Comparison of ENCODE assay signal across 31 cellular contexts in genomic region chr9:68755752-68756151, GRCh38. TPM values are rescaled to one million over a fixed set of nuclear protein-coding genes. Genes with fewer than 3 reads are reported as not detected.
A peak's percentile ranks its signal among the peaks of the same experiment; 100 is the strongest.
DNase-seq lines count a peak whose midpoint lies in the region; ATAC-seq, FAIRE-seq and TF ChIP-seq lines count a peak whose summit lies in the region.
"Had no signal": no experiment of that assay in that cellular context is flagged by ENCODE, and none has a peak within 500 bp of the region (broad histone marks: within the 10 kb centered on the region; RNA-seq: fewer than 3 reads in every experiment).

No MANE protein-coding gene starts in this region.

- peak; percentile 50 for FAIRE-seq in HepG2 (lab: Jason Lieb, UNC)

- no peak for TF ChIP-seq RAD21 in HepG2 (CRISPR knock-in tag; IDR thresholded peaks at IDR 0.05)

- BruUV-seq in HepG2 (replicated peaks; lab: Mats Ljungman, UMichigan), result no TSS peak

- DNase-seq in HepG2 (ENCODE audit: low spot score) (peak; percentile 40), right lobe of liver (no peak), endodermal cell (no peak), nephron progenitor cell (no peak), SHP77 (lab: John Stamatoyannopoulos, UW) (no peak), foreskin keratinocyte (no peak)
- DNase-seq in activated CD4-positive, alpha-beta T cell treated with anti-CD3 and anti-CD28 coated beads, Interleukin-2, amount 10 ng/mL, durations not matched to agents 24 days and 14 days, result no peak
- DNase-seq: 8988T; ACHN; BE2C; CD8-positive, alpha-beta memory T cell; DMS 273 treated with DMSO at 0.1 percent for 48 hours; DMS79; EL; GDM1; GOT3; NCI-H1048; NCI-H1417; NCI-H1694 treated with DMSO at 0.1 percent for 48 hours; NCI-H2081; NCI-H2171 treated with DMSO at 0.1 percent for 48 hours; NCI-H345; NCI-H510A treated with DMSO at 0.1 percent for 48 hours; NCI-H748 treated with DMSO at 0.1 percent for 48 hours; PC-9; RPMI8226; SHP77 treated with DMSO at 0.1 percent for 48 hours had no signal

- WGBS in HepG2 (ENCODE audit: low lambda C conversion rate), result 12% methylated on average over 4 of the region's 4 CpGs
- 53% methylated on average over 4 of the region's 4 CpGs for WGBS in right lobe of liver (ENCODE audit: insufficient coverage, low coverage, low lambda C conversion rate, missing lambda C conversion rate)
- 45 to 53% methylated on average over 3 to 4 of the region's 4 CpGs for WGBS in endodermal cell (ENCODE audit: insufficient coverage in 1 of 2, insufficient read length in 1 of 2), 2 experiments

- H3K4me1 ChIP-seq in HepG2 (ENCODE audit: insufficient read depth, low read length) (peaks cover 54% of the 10 kb centered on the region), right lobe of liver (no peaks in the 10 kb centered on the region), endodermal cell (ENCODE audit: control insufficient read depth, insufficient read depth, low read length) (peaks cover 15% of the 10 kb centered on the region), foreskin keratinocyte (no peaks in the 10 kb centered on the region)
- H3K4me1 ChIP-seq: BE2C had no signal

- in situ Hi-C loops in HepG2 (cut with HindIII; ENCODE audit: extremely low pct_ligation_motif_present, low pct_unique_long_range_greater_than_20kb), result no loop called here

- H3K4me2 ChIP-seq in HepG2 (ENCODE audit: low read depth, low read length), result peak overlapping the region; percentile 66
- H3K4me2 ChIP-seq: PC-9 had no signal

- no peaks in the 10 kb centered on the region; a peak in 1 of 5 replicates for H3K36me3 ChIP-seq in HepG2 (replicated peaks in 1 of 2; ENCODE audit: control insufficient read depth in 1 of 2, insufficient read depth in 2 of 2, low read length in 2 of 2)
- H3K36me3 ChIP-seq in right lobe of liver, result no peaks in the 10 kb centered on the region
- H3K36me3 ChIP-seq in endodermal cell (ENCODE audit: control insufficient read depth, insufficient read depth, low read length), result peaks cover 13% of the 10 kb centered on the region
- H3K36me3 ChIP-seq: BE2C had no signal

- CTCF ChIA-PET in HepG2 (lab: Yijun Ruan, JAX; ENCODE audit: low intra/inter-chr PET ratio, low total read pairs), result no interaction called here

- H3K9me3 ChIP-seq in HepG2 (ENCODE audit: low read length), result no peaks in the 10 kb centered on the region
- H3K9me3 ChIP-seq in right lobe of liver, result no peaks in the 10 kb centered on the region
- peaks cover 29% of the 10 kb centered on the region for H3K9me3 ChIP-seq in endodermal cell (ENCODE audit: control insufficient read depth, low read length)
- H3K9me3 ChIP-seq: BE2C had no signal

- H3K9ac ChIP-seq in HepG2 (ENCODE audit: insufficient read depth, low read depth, low read length), result peak overlapping the region; percentile 15; the same call in 1 of the 2 replicates
- peak overlapping the region; percentile 19 for H3K9ac ChIP-seq in endodermal cell (ENCODE audit: extremely low read depth, low read length, poor library complexity, severe bottlenecking)

- H3K4me3 ChIP-seq in HepG2 (replicated peaks in 1 of 3; ENCODE audit: insufficient read depth in 1 of 3, low read depth in 2 of 3, low read length in 3 of 3) (peak overlapping the region in 2 of 3 experiments; percentile 1 to 21; a peak in 2 of 6 replicates), right lobe of liver (no peak overlapping the region), endodermal cell (ENCODE audit: low read length) (peak overlapping the region; percentile 61)
- H3K4me3 ChIP-seq: GM12878, PC-9 had no signal

- H3K4me3 Mint-ChIP-seq in endodermal cell (no peak overlapping the region), nephron progenitor cell (no peak overlapping the region)
- no peak overlapping the region for H3K4me3 Mint-ChIP-seq in activated CD4-positive, alpha-beta T cell treated with anti-CD3 and anti-CD28 coated beads, Interleukin-2, amount 10 ng/mL, durations not matched to agents 24 days and 14 days
- H3K4me3 Mint-ChIP-seq: CD14-positive monocyte; CD8-positive, alpha-beta memory T cell; IgD-negative memory B cell had no signal

- H3K27ac ChIP-seq in HepG2 (ENCODE audit: extremely low read length, insufficient read depth, low read length), result peak overlapping the region; percentile 62
- H3K27ac ChIP-seq in right lobe of liver, result no peak overlapping the region
- H3K27ac ChIP-seq in endodermal cell (ENCODE audit: low read depth, low read length), result no peak overlapping the region
- no peak overlapping the region for H3K27ac ChIP-seq in foreskin keratinocyte
- H3K27ac ChIP-seq: PC-9 had no signal

- TF ChIP-seq POLR2A in HepG2 (IDR thresholded peaks at IDR 0.05; ENCODE audit: insufficient read depth in 1 of 2, low read depth in 2 of 2, low read length in 2 of 2) (no peak), right lobe of liver (IDR thresholded peaks at IDR 0.05) (no peak)

- intact Hi-C loops in HepG2 (cut with micrococcal nuclease; ENCODE audit: unreplicated experiment) (no loop called here), right lobe of liver (cut with DNase I) (no loop called here)
- intact Hi-C loops in activated CD4-positive, alpha-beta T cell treated with anti-CD3 and anti-CD28 coated beads, Interleukin-2, amount 10 ng/mL, durations not matched to agents 24 days and 14 days (cut with micrococcal nuclease), result no loop called here

- POLR2A ChIA-PET in HepG2 (lab: Yijun Ruan, JAX), result interaction anchor here (0.9 kb wide), 3 partner anchors 16 to 51 kb away, joined by 3 read pairs; no protein-coding TSS in a partner anchor

- peaks cover 20% of the 10 kb centered on the region for H3K79me2 ChIP-seq in HepG2 (ENCODE audit: insufficient read depth, low read length)

- H3K4me1 Mint-ChIP-seq in endodermal cell (peaks cover 17% of the 10 kb centered on the region), nephron progenitor cell (peaks cover 20% of the 10 kb centered on the region)
- H3K4me1 Mint-ChIP-seq in activated CD4-positive, alpha-beta T cell treated with anti-CD3 and anti-CD28 coated beads, Interleukin-2, amount 10 ng/mL, durations not matched to agents 24 days and 14 days, result peaks cover 2% of the 10 kb centered on the region
- H3K4me1 Mint-ChIP-seq: CD14-positive monocyte; CD8-positive, alpha-beta memory T cell had no signal

- TF ChIP-seq CTCF in HepG2 (CRISPR knock-in tag; IDR thresholded peaks at IDR 0.05) (no peak), right lobe of liver (IDR thresholded peaks at IDR 0.05) (no peak), endodermal cell (conservative IDR thresholded peaks at IDR 0.05) (no peak), nephron progenitor cell (IDR thresholded peaks at IDR 0.05) (no peak), foreskin keratinocyte (conservative IDR thresholded peaks at IDR 0.05) (no peak)

- no peaks in the 10 kb centered on the region for H4K20me1 ChIP-seq in HepG2 (ENCODE audit: insufficient read depth, low read length)

- H3K27me3 ChIP-seq in HepG2 (ENCODE audit: control insufficient read depth in 1 of 2, insufficient read depth in 2 of 2, low read length in 2 of 2) (no peaks in the 10 kb centered on the region), right lobe of liver (no peaks in the 10 kb centered on the region), endodermal cell (ENCODE audit: control insufficient read depth, insufficient read depth, low read length, poor library complexity, severe bottlenecking) (no peaks in the 10 kb centered on the region), foreskin keratinocyte (peaks cover 7% of the 10 kb centered on the region)

- TF ChIP-seq EP300 in HepG2 (IDR thresholded peaks at IDR 0.05; ENCODE audit: low read depth in 2 of 2, low read length in 2 of 2) (peak in 1 of 2 experiments; percentile 48; a peak in 1 of 4 replicates), HepG2 (CRISPR knock-in tag; IDR thresholded peaks at IDR 0.05; ENCODE audit: borderline replicate concordance) (no peak)

- peak overlapping the region; percentile 62 for H3K27ac Mint-ChIP-seq in endodermal cell
- peak overlapping the region; percentile 7 for H3K27ac Mint-ChIP-seq in nephron progenitor cell
- H3K27ac Mint-ChIP-seq in activated CD4-positive, alpha-beta T cell treated with anti-CD3 and anti-CD28 coated beads, Interleukin-2, amount 10 ng/mL, durations not matched to agents 24 days and 14 days, result no peak overlapping the region
- H3K27ac Mint-ChIP-seq: CD14-positive monocyte; CD8-positive, alpha-beta memory T cell; IgD-negative memory B cell had no signal

- H3K9me3 Mint-ChIP-seq in endodermal cell (peaks cover 9% of the 10 kb centered on the region), nephron progenitor cell (peaks cover 33% of the 10 kb centered on the region)
- peaks cover 11% of the 10 kb centered on the region for H3K9me3 Mint-ChIP-seq in activated CD4-positive, alpha-beta T cell treated with anti-CD3 and anti-CD28 coated beads, Interleukin-2, amount 10 ng/mL, durations not matched to agents 24 days and 14 days

- H3K27me3 Mint-ChIP-seq in endodermal cell (ENCODE audit: insufficient read depth) (no peaks in the 10 kb centered on the region), nephron progenitor cell (ENCODE audit: low read depth, poor library complexity) (no peaks in the 10 kb centered on the region)
- H3K27me3 Mint-ChIP-seq in activated CD4-positive, alpha-beta T cell treated with anti-CD3 and anti-CD28 coated beads, Interleukin-2, amount 10 ng/mL, durations not matched to agents 24 days and 14 days, result peaks cover 18% of the 10 kb centered on the region
- H3K27me3 Mint-ChIP-seq: IgD-negative memory B cell had no signal

- ATAC-seq in HepG2, result peak; percentile 50; the same call in 2 of the 3 replicates
- no peak for ATAC-seq in right lobe of liver
- ATAC-seq in foreskin keratinocyte, result no peak
- ATAC-seq: GM12878, HCT116 had no signal

- H2AFZ ChIP-seq in HepG2 (ENCODE audit: low read length), result peak overlapping the region; percentile 70
- H2AFZ ChIP-seq: PC-9 had no signal

- peaks cover 11% of the 10 kb centered on the region for H3K36me3 Mint-ChIP-seq in endodermal cell (ENCODE audit: low read depth)
- peaks cover 23% of the 10 kb centered on the region for H3K36me3 Mint-ChIP-seq in nephron progenitor cell (ENCODE audit: low read depth)
- H3K36me3 Mint-ChIP-seq in activated CD4-positive, alpha-beta T cell treated with anti-CD3 and anti-CD28 coated beads, Interleukin-2, amount 10 ng/mL, durations not matched to agents 24 days and 14 days (ENCODE audit: low read depth), result peaks cover 2% of the 10 kb centered on the region

RNA-seq across cellular contexts. Expression of gene PIP5K1B, which starts 50.7 kb away (rescaled TPM):
- total RNA-seq in HepG2 (2016; rRNA removed; fragmentation: Illumina TruSeq; extraction: Trizol), result 15.8 and 20.9 TPM in 2 replicates
- 4.8 and 6.0 TPM in 2 replicates for total RNA-seq in HepG2 (2016; cell fraction: cytosol; rRNA removed; fragmentation: Illumina TruSeq; extraction: Trizol; ENCODE audit: low read depth)
- total RNA-seq in HepG2 (2016; cell fraction: insoluble cytoplasmic fraction; rRNA removed; fragmentation: Illumina TruSeq; extraction: Trizol), result 14.6 and 19.9 TPM in 2 replicates
- 15.0 and 15.8 TPM in 2 replicates for total RNA-seq in HepG2 (2016; cell fraction: membrane; rRNA removed; fragmentation: Illumina TruSeq; extraction: Trizol)
- 22.1 and 23.7 TPM in 2 replicates for total RNA-seq in HepG2 (2016; cell fraction: nucleus; rRNA removed; fragmentation: Illumina TruSeq; extraction: Trizol)
- 12.5 and 17.5 TPM in 2 replicates for polyA plus RNA-seq in HepG2 (2011; rRNA removed)
- 8.8 and 10.8 TPM in 2 replicates for polyA plus RNA-seq in HepG2 (2011; cell fraction: cytosol; rRNA removed)
- 7.1 and 7.2 TPM in 2 replicates for polyA plus RNA-seq in HepG2 (2011; cell fraction: nucleus; rRNA removed)
- 10.5 and 11.6 TPM in 2 replicates for polyA plus RNA-seq in HepG2 (2012)
- polyA plus RNA-seq in HepG2 (2016; cell fraction: cytosol; fragmentation: Illumina TruSeq; extraction: Trizol; ENCODE audit: low read depth), result 4.0 and 4.9 TPM in 2 replicates
- polyA plus RNA-seq in HepG2 (2016; cell fraction: insoluble cytoplasmic fraction; fragmentation: Illumina TruSeq; extraction: Trizol; ENCODE audit: low read depth), result 22.2 and 24.8 TPM in 2 replicates
- polyA plus RNA-seq in HepG2 (2016; cell fraction: membrane; fragmentation: Illumina TruSeq; extraction: Trizol; ENCODE audit: low read depth), result 11.2 and 13.2 TPM in 2 replicates
- 11.5 and 12.3 TPM in 2 replicates for polyA plus RNA-seq in HepG2 (2016; cell fraction: nucleus; fragmentation: Illumina TruSeq; extraction: Trizol; ENCODE audit: insufficient read depth, low read depth)
- polyA minus RNA-seq in HepG2 (2011; rRNA and poly(A)+ RNA removed; ENCODE audit: low replicate concordance), result 0.12 and 25.9 TPM in 2 replicates
- polyA minus RNA-seq in HepG2 (2011; cell fraction: cytosol; rRNA and poly(A)+ RNA removed), result 11.4 and 11.6 TPM in 2 replicates
- polyA minus RNA-seq in HepG2 (2011; cell fraction: nucleus; rRNA and poly(A)+ RNA removed), result 72.0 and 77.6 TPM in 2 replicates
- under 1 TPM in 2 of 6 experiments, not detected in 4; 0.27 to 0.71 TPM for total RNA-seq in right lobe of liver
- total RNA-seq in endodermal cell, result 10 to 100 TPM in 1 of 2 donors, 1 to 10 TPM in 1; 8.5 to 10.2 TPM
- polyA plus RNA-seq in endodermal cell (2013, experiment 1 of 2), result 13.3 TPM
- 14.4 TPM for polyA plus RNA-seq in endodermal cell (2013, experiment 2 of 2)
- total RNA-seq in activated CD4-positive, alpha-beta T cell treated with anti-CD3 and anti-CD28 coated beads, Interleukin-2, amount 10 ng/mL, durations not matched to agents 24 days and 14 days, result 56.6 and 58.8 TPM in 2 replicates
- 0.04 TPM in 1 of 2 replicates, not detected in the other for total RNA-seq in foreskin keratinocyte
- polyA plus RNA-seq in foreskin keratinocyte, result not detected in 2 replicates
- total RNA-seq: PC-9 had no signal
- polyA plus RNA-seq: CD8-positive, alpha-beta memory T cell had no signal

Comparison
In these comparisons a context has a peak if more than half of its experiments do, and no peak if none do; other contexts are left out.
1. H3K4me3 ChIP-seq: peak in HepG2 (2 of 3) and endodermal cell (single experiment); none in right lobe of liver (0 of 3).